ENCODE assay signal across 14 cellular contexts in the genomic region with DNA sequence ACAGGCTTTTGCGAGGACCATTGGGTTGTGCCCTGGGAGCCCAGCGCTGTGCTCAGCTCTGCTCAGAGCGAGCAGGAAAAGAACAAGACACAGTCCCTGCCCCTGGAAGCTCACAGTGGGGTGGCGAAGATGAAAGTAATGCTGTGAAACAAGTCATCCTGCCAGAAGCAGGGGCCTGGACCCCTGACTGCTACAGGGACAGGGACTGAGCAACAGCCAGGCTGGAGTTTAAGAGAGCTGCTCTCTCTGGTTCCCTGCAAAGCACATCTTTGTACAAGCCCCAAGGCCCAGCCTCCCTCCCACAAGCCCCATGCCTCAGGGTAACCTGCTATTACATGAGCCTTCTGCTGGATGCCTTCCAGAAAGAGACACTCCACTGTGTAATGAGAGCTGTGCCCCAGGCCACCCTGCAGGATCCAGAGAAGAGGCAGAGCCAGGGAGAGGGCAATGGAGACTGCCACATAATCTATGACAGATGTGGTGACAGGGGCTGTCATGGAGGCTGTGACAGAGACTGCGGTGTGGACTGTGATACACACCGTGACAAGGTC. TPM values are rescaled to one million over a fixed set of nuclear protein-coding genes. Genes with fewer than 3 reads are reported as not detected.
DNase-seq lines count a peak whose midpoint lies in the region; ATAC-seq and TF ChIP-seq lines count a peak whose summit lies in the region.
"Had no signal": no experiment of that assay in that cellular context is flagged by ENCODE, and none has a peak within 500 bp of the region (broad histone marks: within the 10 kb centered on the region; RNA-seq: fewer than 3 reads in every experiment).

No MANE protein-coding gene starts in this region.

- no peak for TF ChIP-seq CTCF in right atrium auricular region (IDR thresholded peaks at IDR 0.05)
- TF ChIP-seq CTCF in MCF 10A (IDR thresholded peaks at IDR 0.05; ENCODE audit: unreplicated experiment) = no peak

- peaks cover 0 to 20% of the 10 kb centered on the region in 2 donors for H3K4me1 ChIP-seq in right atrium auricular region
- H3K4me1 ChIP-seq: body of pancreas had no signal

- no peaks in the 10 kb centered on the region for H3K36me3 ChIP-seq in right atrium auricular region
- H3K36me3 ChIP-seq: BLaER1 had no signal

- H3K27ac ChIP-seq in right atrium auricular region = peak overlapping the region; percentile 26 to 75
- H3K27ac ChIP-seq: BLaER1, body of pancreas had no signal

- DNase-seq in DMS79 treated with DMSO at 0.1 percent for 48 hours (lab: John Stamatoyannopoulos, UW) (peak; percentile 72), NCI-H1694 treated with DMSO at 0.1 percent for 48 hours (lab: John Stamatoyannopoulos, UW) (peak; percentile 64), NCI-H774 (lab: John Stamatoyannopoulos, UW) (peak; percentile 48), right atrium auricular region (ENCODE audit: low spot score) (peak; percentile 61), MCF 10A (ENCODE audit: unreplicated experiment) (no peak)
- no peak for DNase-seq in activated naive CD8-positive, alpha-beta T cell treated with anti-CD3 and anti-CD28 coated beads, Interleukin-2, amount 50 U/mL, for 24 hours
- DNase-seq: body of pancreas, GF-D8, T-helper 1 cell had no signal

- H3K9me3 ChIP-seq in right atrium auricular region = peaks cover 0 to 6% of the 10 kb centered on the region in 2 donors
- H3K9me3 ChIP-seq: body of pancreas had no signal

- H3K4me1 Mint-ChIP-seq in activated naive CD8-positive, alpha-beta T cell treated with anti-CD3 and anti-CD28 coated beads, Interleukin-2, amount 50 U/mL, for 24 hours = no peaks in the 10 kb centered on the region
- no peaks in the 10 kb centered on the region for H3K4me1 Mint-ChIP-seq in MCF 10A (ENCODE audit: insufficient read depth, unreplicated experiment)
- H3K4me1 Mint-ChIP-seq: IgD-negative memory B cell had no signal

- no peak overlapping the region for H3K4me3 ChIP-seq in right atrium auricular region
- H3K4me3 ChIP-seq: BLaER1, body of pancreas had no signal

- intact Hi-C loops in MCF 10A (cut with micrococcal nuclease) = no loop called here

- peaks cover 20% of the 10 kb centered on the region for H3K27me3 Mint-ChIP-seq in activated naive CD8-positive, alpha-beta T cell treated with anti-CD3 and anti-CD28 coated beads, Interleukin-2, amount 50 U/mL, for 24 hours
- peaks cover 65% of the 10 kb centered on the region for H3K27me3 Mint-ChIP-seq in MCF 10A (ENCODE audit: insufficient read depth, unreplicated experiment)

- CTCF ChIA-PET in MCF 10A (lab: Yijun Ruan, JAX) = no interaction called here

- no peaks in the 10 kb centered on the region for H3K27me3 ChIP-seq in right atrium auricular region
- H3K27me3 ChIP-seq: body of pancreas had no signal

- POLR2A ChIA-PET in MCF 10A (lab: Yijun Ruan, JAX) = no interaction called here

- no peak for ATAC-seq in GM18907 (IDR thresholded peaks at IDR 0.05; ENCODE audit: unreplicated experiment)
- no peak for ATAC-seq in HG02840 (IDR thresholded peaks at IDR 0.05; ENCODE audit: low FRiP score, unreplicated experiment)
- ATAC-seq in activated naive CD8-positive, alpha-beta T cell treated with anti-CD3 and anti-CD28 coated beads, Interleukin-2, amount 50 U/mL, for 24 hours = no peak
- ATAC-seq: body of pancreas, sciatic nerve had no signal

- no peak overlapping the region for H3K4me3 Mint-ChIP-seq in activated naive CD8-positive, alpha-beta T cell treated with anti-CD3 and anti-CD28 coated beads, Interleukin-2, amount 50 U/mL, for 24 hours
- no peak overlapping the region for H3K4me3 Mint-ChIP-seq in MCF 10A (ENCODE audit: unreplicated experiment)

- H3K27ac Mint-ChIP-seq in activated naive CD8-positive, alpha-beta T cell treated with anti-CD3 and anti-CD28 coated beads, Interleukin-2, amount 50 U/mL, for 24 hours = no peak overlapping the region
- no peak overlapping the region for H3K27ac Mint-ChIP-seq in MCF 10A (ENCODE audit: low read depth, unreplicated experiment)

- H3K36me3 Mint-ChIP-seq in activated naive CD8-positive, alpha-beta T cell treated with anti-CD3 and anti-CD28 coated beads, Interleukin-2, amount 50 U/mL, for 24 hours (ENCODE audit: low read depth) = no peaks in the 10 kb centered on the region
- no peaks in the 10 kb centered on the region for H3K36me3 Mint-ChIP-seq in MCF 10A (ENCODE audit: insufficient read depth, unreplicated experiment)
- H3K36me3 Mint-ChIP-seq: IgD-negative memory B cell had no signal

- BruUV-seq in MCF 10A (replicated peaks; lab: Mats Ljungman, UMichigan) = no TSS peak

- no peaks in the 10 kb centered on the region for H3K9me3 Mint-ChIP-seq in activated naive CD8-positive, alpha-beta T cell treated with anti-CD3 and anti-CD28 coated beads, Interleukin-2, amount 50 U/mL, for 24 hours
- H3K9me3 Mint-ChIP-seq in MCF 10A (ENCODE audit: unreplicated experiment) = no peaks in the 10 kb centered on the region

RNA-seq across cellular contexts. Expression of a gene that starts 7.1 kb away (rescaled TPM):
- 10 to 100 TPM in 1 of 2 donors, 1 to 10 TPM in 1; 6.9 to 45.3 TPM for total RNA-seq in right atrium auricular region
- not detected in 2 replicates for total RNA-seq in MCF 10A (2022)
- total RNA-seq: sciatic nerve had no signal

Comparison
In these comparisons a context has a peak if more than half of its experiments do, and no peak if none do; other contexts are left out.
1. DNase-seq: peak in DMS79 treated with DMSO at 0.1 percent for 48 hours (single experiment), NCI-H1694 treated with DMSO at 0.1 percent for 48 hours (single experiment), NCI-H774 (single experiment) and right atrium auricular region (single experiment); none in activated naive CD8-positive, alpha-beta T cell treated with anti-CD3 and anti-CD28 coated beads, Interleukin-2, amount 50 U/mL, for 24 hours (single experiment) and MCF 10A (single experiment).